Comparison of ENCODE assay signal across 1 cellular context in the genomic region with DNA sequence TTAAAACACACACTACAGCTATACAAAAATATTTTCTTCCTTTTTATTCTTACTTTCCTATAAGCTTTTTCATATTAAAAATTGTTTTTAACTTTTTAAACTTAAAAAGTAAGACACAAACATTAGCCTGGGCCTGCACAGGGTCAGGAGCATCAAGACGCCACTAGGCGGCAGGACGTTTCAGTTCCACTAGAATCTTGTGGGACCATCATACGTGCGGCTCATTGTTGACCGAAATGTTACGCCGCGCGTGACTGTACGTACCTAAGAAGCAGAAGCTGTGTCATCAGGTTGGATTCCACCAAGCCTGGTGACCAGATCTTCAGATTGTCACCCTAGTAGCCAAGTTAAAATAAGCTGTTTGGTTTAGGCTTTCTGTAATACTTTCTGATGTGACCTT.
A peak's percentile ranks its signal among the peaks of the same experiment; 100 is the strongest.
TF ChIP-seq lines count a peak whose summit lies in the region.

No MANE protein-coding gene starts in this region.

TF ChIP-seq in K562, 482 proteins besides CTCF, POLR2A, EP300 and RAD21:
- TF ChIP-seq, protein P1, sequence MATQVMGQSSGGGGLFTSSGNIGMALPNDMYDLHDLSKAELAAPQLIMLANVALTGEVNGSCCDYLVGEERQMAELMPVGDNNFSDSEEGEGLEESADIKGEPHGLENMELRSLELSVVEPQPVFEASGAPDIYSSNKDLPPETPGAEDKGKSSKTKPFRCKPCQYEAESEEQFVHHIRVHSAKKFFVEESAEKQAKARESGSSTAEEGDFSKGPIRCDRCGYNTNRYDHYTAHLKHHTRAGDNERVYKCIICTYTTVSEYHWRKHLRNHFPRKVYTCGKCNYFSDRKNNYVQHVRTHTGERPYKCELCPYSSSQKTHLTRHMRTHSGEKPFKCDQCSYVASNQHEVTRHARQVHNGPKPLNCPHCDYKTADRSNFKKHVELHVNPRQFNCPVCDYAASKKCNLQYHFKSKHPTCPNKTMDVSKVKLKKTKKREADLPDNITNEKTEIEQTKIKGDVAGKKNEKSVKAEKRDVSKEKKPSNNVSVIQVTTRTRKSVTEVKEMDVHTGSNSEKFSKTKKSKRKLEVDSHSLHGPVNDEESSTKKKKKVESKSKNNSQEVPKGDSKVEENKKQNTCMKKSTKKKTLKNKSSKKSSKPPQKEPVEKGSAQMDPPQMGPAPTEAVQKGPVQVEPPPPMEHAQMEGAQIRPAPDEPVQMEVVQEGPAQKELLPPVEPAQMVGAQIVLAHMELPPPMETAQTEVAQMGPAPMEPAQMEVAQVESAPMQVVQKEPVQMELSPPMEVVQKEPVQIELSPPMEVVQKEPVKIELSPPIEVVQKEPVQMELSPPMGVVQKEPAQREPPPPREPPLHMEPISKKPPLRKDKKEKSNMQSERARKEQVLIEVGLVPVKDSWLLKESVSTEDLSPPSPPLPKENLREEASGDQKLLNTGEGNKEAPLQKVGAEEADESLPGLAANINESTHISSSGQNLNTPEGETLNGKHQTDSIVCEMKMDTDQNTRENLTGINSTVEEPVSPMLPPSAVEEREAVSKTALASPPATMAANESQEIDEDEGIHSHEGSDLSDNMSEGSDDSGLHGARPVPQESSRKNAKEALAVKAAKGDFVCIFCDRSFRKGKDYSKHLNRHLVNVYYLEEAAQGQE (CRISPR knock-in tag; IDR thresholded peaks at IDR 0.05; ENCODE audit: low read depth): no peak
- TF ChIP-seq CREM (IDR thresholded peaks at IDR 0.05; ENCODE audit: low read depth): 0 out of 2 replicates have a peak, but pooled peaks have one; percentile 13
- TF ChIP-seq HCFC1 (IDR thresholded peaks at IDR 0.05; ENCODE audit: low read depth, low read length): 0 out of 2 replicates have a peak, but pooled peaks have one; percentile 19
- TF ChIP-seq, protein P2, sequence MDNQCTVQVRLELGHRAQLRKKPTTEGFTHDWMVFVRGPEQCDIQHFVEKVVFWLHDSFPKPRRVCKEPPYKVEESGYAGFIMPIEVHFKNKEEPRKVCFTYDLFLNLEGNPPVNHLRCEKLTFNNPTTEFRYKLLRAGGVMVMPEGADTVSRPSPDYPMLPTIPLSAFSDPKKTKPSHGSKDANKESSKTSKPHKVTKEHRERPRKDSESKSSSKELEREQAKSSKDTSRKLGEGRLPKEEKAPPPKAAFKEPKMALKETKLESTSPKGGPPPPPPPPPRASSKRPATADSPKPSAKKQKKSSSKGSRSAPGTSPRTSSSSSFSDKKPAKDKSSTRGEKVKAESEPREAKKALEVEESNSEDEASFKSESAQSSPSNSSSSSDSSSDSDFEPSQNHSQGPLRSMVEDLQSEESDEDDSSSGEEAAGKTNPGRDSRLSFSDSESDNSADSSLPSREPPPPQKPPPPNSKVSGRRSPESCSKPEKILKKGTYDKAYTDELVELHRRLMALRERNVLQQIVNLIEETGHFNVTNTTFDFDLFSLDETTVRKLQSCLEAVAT (IDR thresholded peaks at IDR 0.05): peak in 1 of 2 experiments; percentile 92; a peak in 2 of 4 replicates
